19 cellular contexts compared by ENCODE assay signal in genomic region chr1:186958520-186958919, GRCh38.
A peak's percentile ranks its signal among the peaks of the same experiment; 100 is the strongest.
DNase-seq lines count a peak whose midpoint lies in the region; ATAC-seq, FAIRE-seq and TF ChIP-seq lines count a peak whose summit lies in the region.
"Had no signal": no experiment of that assay in that cellular context is flagged by ENCODE, and none has a peak within 500 bp of the region (broad histone marks: within the 10 kb centered on the region; RNA-seq: fewer than 3 reads in every experiment).

No MANE protein-coding gene starts in this region.

- H4K91ac ChIP-seq in trophoblast cell (ENCODE audit: low read depth, low read length) = no peak overlapping the region

- DNase-seq in GM23248 (peak; percentile 59), NCI-H226 (peak; percentile 50), bronchial epithelial cell (ENCODE audit: low read depth) (peak; percentile 86), trophoblast cell (peak; percentile 36 to 82), DMS53 treated with DMSO at 0.1 percent for 48 hours (lab: John Stamatoyannopoulos, UW; ENCODE audit: unreplicated experiment) (no peak), NCI-H128 (lab: John Stamatoyannopoulos, UW; ENCODE audit: unreplicated experiment) (no peak)
- DNase-seq: activated naive CD4-positive, alpha-beta T cell treated with anti-CD3 and anti-CD28 coated beads for 36 hours; activated T-cell treated with anti-CD3 and anti-CD28 coated beads, Interleukin-2, amount 50 U/mL, for 1 hour; body of pancreas; DMS53; esophagus squamous epithelium; NCI-H187; NCI-H510A; OCI-M1 had no signal

- no peaks in the 10 kb centered on the region for H3K27me3 ChIP-seq in GM23248 (replicated peaks; ENCODE audit: insufficient read depth)
- H3K27me3 ChIP-seq in bronchial epithelial cell (ENCODE audit: control insufficient read depth, insufficient read depth, low read length) = no peaks in the 10 kb centered on the region
- H3K27me3 ChIP-seq in trophoblast cell (ENCODE audit: insufficient read depth, low read length) = no peaks in the 10 kb centered on the region
- H3K27me3 ChIP-seq: body of pancreas, esophagus squamous epithelium, neural progenitor cell, tibial nerve had no signal

- peaks cover 8% of the 10 kb centered on the region; the same call in 1 of the 2 replicates for H3K4me1 ChIP-seq in GM23248 (ENCODE audit: insufficient read depth)
- no peaks in the 10 kb centered on the region for H3K4me1 ChIP-seq in trophoblast cell (ENCODE audit: control insufficient read depth in 1 of 2, insufficient read depth in 2 of 2, low read length in 2 of 2)
- H3K4me1 ChIP-seq: body of pancreas, esophagus squamous epithelium, HAP-1, neural progenitor cell, tibial nerve had no signal

- H3K23ac ChIP-seq in trophoblast cell (ENCODE audit: low read length) = no peak overlapping the region

- FAIRE-seq in bronchial epithelial cell (lab: Jason Lieb, UNC) = no peak

- H3K9me3 ChIP-seq in GM23248 (ENCODE audit: low read depth) (no peaks in the 10 kb centered on the region), trophoblast cell (ENCODE audit: insufficient read depth, low read depth, low read length) (no peaks in the 10 kb centered on the region)
- H3K9me3 ChIP-seq: body of pancreas, esophagus squamous epithelium, HAP-1, tibial nerve had no signal

- H3K9ac ChIP-seq in GM23248 (no peak overlapping the region), trophoblast cell (ENCODE audit: low read length) (no peak overlapping the region)
- H3K9ac ChIP-seq: neural progenitor cell had no signal

- H4K20me1 ChIP-seq in GM23248 (ENCODE audit: insufficient read depth) = no peaks in the 10 kb centered on the region

- no peak overlapping the region for H3K14ac ChIP-seq in trophoblast cell (ENCODE audit: low read length)

- H3K4me2 ChIP-seq in GM23248 (ENCODE audit: unreplicated experiment) = no peak overlapping the region
- H3K4me2 ChIP-seq in trophoblast cell (ENCODE audit: low read length) = no peak overlapping the region
- H3K4me2 ChIP-seq: neural progenitor cell had no signal

- H3K18ac ChIP-seq in trophoblast cell (ENCODE audit: low read length) = no peak overlapping the region

- TF ChIP-seq CTCF in bronchial epithelial cell (IDR thresholded peaks at IDR 0.05; ENCODE audit: insufficient read depth, low read length, severe bottlenecking) = no peak

- H3K4ac ChIP-seq in trophoblast cell (ENCODE audit: low read depth, low read length) = no peak overlapping the region

- H2BK120ac ChIP-seq in trophoblast cell (ENCODE audit: insufficient read depth, low read length, poor library complexity) = no peak overlapping the region

- H3K4me3 ChIP-seq in GM23248 (no peak overlapping the region), bronchial epithelial cell (ENCODE audit: low read depth, low read length) (no peak overlapping the region), trophoblast cell (ENCODE audit: low read depth, low read length) (no peak overlapping the region)
- H3K4me3 ChIP-seq: body of pancreas, esophagus squamous epithelium, HAP-1, neural progenitor cell, tibial nerve had no signal

- no peaks in the 10 kb centered on the region for H3K36me3 ChIP-seq in GM23248 (ENCODE audit: low read depth)
- no peaks in the 10 kb centered on the region for H3K36me3 ChIP-seq in bronchial epithelial cell (ENCODE audit: control insufficient read depth, insufficient read depth, low read length)
- no peaks in the 10 kb centered on the region for H3K36me3 ChIP-seq in trophoblast cell (ENCODE audit: control insufficient read depth in 1 of 2, insufficient read depth in 2 of 2, low read length in 2 of 2)
- H3K36me3 ChIP-seq: HAP-1, neural progenitor cell had no signal

- H3K9me2 ChIP-seq in GM23248 (ENCODE audit: insufficient read depth) = no peaks in the 10 kb centered on the region

- H2AFZ ChIP-seq in GM23248 = no peak overlapping the region
- no peak overlapping the region for H2AFZ ChIP-seq in trophoblast cell (ENCODE audit: insufficient read depth, low read length, poor library complexity)
- H2AFZ ChIP-seq: neural progenitor cell had no signal

- in situ Hi-C loops in GM23248 (cut with MboI) = no loop called here

- no peak overlapping the region for H2AK5ac ChIP-seq in trophoblast cell (ENCODE audit: low read length)

- no peak overlapping the region for H4K8ac ChIP-seq in trophoblast cell (ENCODE audit: low read depth, low read length)

- H2BK12ac ChIP-seq in trophoblast cell (ENCODE audit: low read length) = no peak overlapping the region

- ATAC-seq in HG03565 (IDR thresholded peaks at IDR 0.05; ENCODE audit: unreplicated experiment) = no peak
- ATAC-seq: body of pancreas; stimulated activated effector memory CD8-positive, alpha-beta T cell treated with anti-CD3 and anti-CD28 coated beads, Interleukin-12 subunit alpha, Interleukin-12 subunit beta, amount 100 ng/mL, for 72 hours had no signal

- no peak overlapping the region for H2BK5ac ChIP-seq in trophoblast cell (ENCODE audit: low read depth, low read length, poor library complexity)

- H3K27ac ChIP-seq in GM23248 (no peak overlapping the region), trophoblast cell (ENCODE audit: low read depth, low read length) (no peak overlapping the region)
- H3K27ac ChIP-seq: body of pancreas, esophagus squamous epithelium, neural progenitor cell, tibial nerve had no signal

- WGBS in GM23248 (ENCODE audit: low coverage in 1 of 2, low lambda C conversion rate in 2 of 2, missing lambda C conversion rate in 2 of 2), 2 experiments = 71 to 78% methylated on average over 2 of the region's 2 CpGs
- no CpG with 5 or more reads among the region's 2 CpGs for WGBS in trophoblast cell (ENCODE audit: extremely low coverage, insufficient coverage, insufficient read length)

- no peaks in the 10 kb centered on the region for H3K79me2 ChIP-seq in GM23248 (ENCODE audit: insufficient read depth)
- no peaks in the 10 kb centered on the region for H3K79me2 ChIP-seq in trophoblast cell (ENCODE audit: control insufficient read depth, insufficient read depth, low read length, poor library complexity)

- no peaks in the 10 kb centered on the region for H3K79me1 ChIP-seq in trophoblast cell (ENCODE audit: low read length)

- 0 out of 2 replicates have a peak, but pooled peaks cover 8% of the 10 kb centered on the region for H3F3A ChIP-seq in GM23248 (ENCODE audit: insufficient read depth)

- no peak overlapping the region for H4K12ac ChIP-seq in trophoblast cell (ENCODE audit: low read depth, low read length)

Comparison
In these comparisons a context has a peak if more than half of its experiments do, and no peak if none do; other contexts are left out.
1. DNase-seq: peak in GM23248 (single experiment), NCI-H226 (single experiment), bronchial epithelial cell (single experiment) and trophoblast cell (2 of 2); none in DMS53 treated with DMSO at 0.1 percent for 48 hours (single experiment) and NCI-H128 (single experiment).